Comparison of ENCODE assay signal across 8 cellular contexts in genomic region chr22:42078469-42079318, GRCh38. TPM values are rescaled to one million over a fixed set of nuclear protein-coding genes. Genes with fewer than 3 reads are reported as not detected.
DNase-seq lines count a peak whose midpoint lies in the region; ATAC-seq and TF ChIP-seq lines count a peak whose summit lies in the region.

No MANE protein-coding gene starts in this region.

- H3K9me3 Mint-ChIP-seq in CD14-positive monocyte (no peaks in the 10 kb centered on the region), progenitor cell of endocrine pancreas (ENCODE audit: low read depth) (no peaks in the 10 kb centered on the region)
- H3K9me3 Mint-ChIP-seq in activated CD8-positive, alpha-beta T cell treated with anti-CD3 and anti-CD28 coated beads, Interleukin-2, amount 10 ng/mL, durations not matched to agents 7 days and 5 days (ENCODE audit: insufficient read depth): no peaks in the 10 kb centered on the region

- H3K27ac Mint-ChIP-seq in CD14-positive monocyte (peak overlapping the region; percentile 95 to 99 (median 98)), progenitor cell of endocrine pancreas (peak overlapping the region; percentile 98)
- H3K27ac Mint-ChIP-seq in activated CD8-positive, alpha-beta T cell treated with anti-CD3 and anti-CD28 coated beads, Interleukin-2, amount 10 ng/mL, durations not matched to agents 7 days and 5 days: peak overlapping the region; percentile 92

- H3K27me3 Mint-ChIP-seq in CD14-positive monocyte (ENCODE audit: low read depth in 3 of 3) (peaks cover 0 to 4% (median 0%) of the 10 kb centered on the region in 3 donors), progenitor cell of endocrine pancreas (no peaks in the 10 kb centered on the region)
- no peaks in the 10 kb centered on the region for H3K27me3 Mint-ChIP-seq in activated CD8-positive, alpha-beta T cell treated with anti-CD3 and anti-CD28 coated beads, Interleukin-2, amount 10 ng/mL, durations not matched to agents 7 days and 5 days (ENCODE audit: low read depth)

- H3K4me1 ChIP-seq in HAP-1: peaks cover 10% of the 10 kb centered on the region

- no peaks in the 10 kb centered on the region for H3K27me3 ChIP-seq in HAP-1 (ENCODE audit: low read depth)

- intact Hi-C loops in CD14-positive monocyte (cut with micrococcal nuclease): no loop called here
- intact Hi-C loops in Right ventricle myocardium superior (cut with DNase I): no loop called here

- no peak for DNase-seq in CD14-positive monocyte (ENCODE audit: low spot score)
- DNase-seq in HAP-1 (ENCODE audit: low spot score in 2 of 2): peak in 1 of 2 experiments; percentile 16
- no peak for DNase-seq in activated CD8-positive, alpha-beta T cell treated with anti-CD3 and anti-CD28 coated beads, Interleukin-2, amount 10 ng/mL, durations not matched to agents 7 days and 5 days
- DNase-seq in Right ventricle myocardium superior: peak; percentile 29
- no peak for DNase-seq in progenitor cell of endocrine pancreas (ENCODE audit: low spot score, unreplicated experiment)
- DNase-seq in NCI-H128 (lab: John Stamatoyannopoulos, UW; ENCODE audit: unreplicated experiment): no peak
- DNase-seq in T1000 (lab: John Stamatoyannopoulos, UW): no peak

- H3K9me3 ChIP-seq in HAP-1: no peaks in the 10 kb centered on the region

- H3K4me1 Mint-ChIP-seq in CD14-positive monocyte (peaks cover 38% of the 10 kb centered on the region), progenitor cell of endocrine pancreas (ENCODE audit: low read depth) (peaks cover 21% of the 10 kb centered on the region)
- peaks cover 38% of the 10 kb centered on the region for H3K4me1 Mint-ChIP-seq in activated CD8-positive, alpha-beta T cell treated with anti-CD3 and anti-CD28 coated beads, Interleukin-2, amount 10 ng/mL, durations not matched to agents 7 days and 5 days (ENCODE audit: low read depth)

- ATAC-seq in activated CD8-positive, alpha-beta T cell treated with anti-CD3 and anti-CD28 coated beads, Interleukin-2, amount 10 ng/mL, durations not matched to agents 7 days and 5 days: no peak
- ATAC-seq in Right ventricle myocardium superior (ENCODE audit: poor library complexity) (peak; percentile 21), HG03565 (IDR thresholded peaks at IDR 0.05; ENCODE audit: unreplicated experiment) (no peak)

- in situ Hi-C loops in HAP-1 (cut with MboI; ENCODE audit: low sequenced_read_pairs): no loop called here

- TF ChIP-seq CTCF in CD14-positive monocyte (IDR thresholded peaks at IDR 0.05): no peak
- no peak for TF ChIP-seq CTCF in progenitor cell of endocrine pancreas (IDR thresholded peaks at IDR 0.05; ENCODE audit: unreplicated experiment)

- H3K4me3 Mint-ChIP-seq in CD14-positive monocyte (peak overlapping the region; percentile 87 to 94), progenitor cell of endocrine pancreas (ENCODE audit: low read depth) (peak overlapping the region; percentile 93)
- H3K4me3 Mint-ChIP-seq in activated CD8-positive, alpha-beta T cell treated with anti-CD3 and anti-CD28 coated beads, Interleukin-2, amount 10 ng/mL, durations not matched to agents 7 days and 5 days: peak overlapping the region; percentile 92

- peaks cover 16% of the 10 kb centered on the region for H3K36me3 ChIP-seq in HAP-1 (replicated peaks)

- CTCF ChIA-PET in activated CD8-positive, alpha-beta T cell treated with anti-CD3 and anti-CD28 coated beads, Interleukin-2, amount 10 ng/mL, durations not matched to agents 7 days and 5 days (lab: Charles Lee): interaction anchor here (1.1 to 4.2 kb wide), 5 partner anchors 8 to 382 kb away, joined by 3 to 40 read pairs (median 8); partner anchors contain the start of genes NAGA and NDUFA6

- POLR2A ChIA-PET in activated CD8-positive, alpha-beta T cell treated with anti-CD3 and anti-CD28 coated beads, Interleukin-2, amount 10 ng/mL, durations not matched to agents 7 days and 5 days (lab: Charles Lee): interaction anchor here (0.6 to 4.4 kb wide), 11 partner anchors 9 to 536 kb away, joined by 3 to 95 read pairs (median 4); partner anchors contain the start of genes NAGA, NDUFA6, POLDIP3 and SNU13

- H3K36me3 Mint-ChIP-seq in CD14-positive monocyte: peaks cover 17 to 36% of the 10 kb centered on the region in 2 donors
- H3K36me3 Mint-ChIP-seq in activated CD8-positive, alpha-beta T cell treated with anti-CD3 and anti-CD28 coated beads, Interleukin-2, amount 10 ng/mL, durations not matched to agents 7 days and 5 days (ENCODE audit: low read depth): peaks cover 24% of the 10 kb centered on the region
- peaks cover 4% of the 10 kb centered on the region for H3K36me3 Mint-ChIP-seq in progenitor cell of endocrine pancreas (ENCODE audit: insufficient read depth)

- H3K4me3 ChIP-seq in HAP-1: peak overlapping the region; percentile 83

RNA-seq across cellular contexts. Expression of gene SMDT1, which starts 0.8 kb away (rescaled TPM):
- 100 to 1,000 TPM; 180 to 182 TPM for polyA plus RNA-seq in CD14-positive monocyte
- 10 to 100 TPM; 77.2 to 78.2 TPM for total RNA-seq in activated CD8-positive, alpha-beta T cell treated with anti-CD3 and anti-CD28 coated beads, Interleukin-2, amount 10 ng/mL, durations not matched to agents 7 days and 5 days
- total RNA-seq in Right ventricle myocardium superior (179 TPM), progenitor cell of endocrine pancreas (71.7 and 78.8 TPM in 2 replicates)

RNA-seq across cellular contexts. Expression of gene PHETA2, which starts 4.6 kb away (rescaled TPM):
- polyA plus RNA-seq in CD14-positive monocyte: 1 to 10 TPM; 2.4 to 3.6 TPM
- 1 to 10 TPM; 1.6 to 1.9 TPM for total RNA-seq in activated CD8-positive, alpha-beta T cell treated with anti-CD3 and anti-CD28 coated beads, Interleukin-2, amount 10 ng/mL, durations not matched to agents 7 days and 5 days
- 4.2 TPM for total RNA-seq in Right ventricle myocardium superior
- 5.2 and 6.1 TPM in 2 replicates for total RNA-seq in progenitor cell of endocrine pancreas

RNA-seq across cellular contexts. Expression of gene NAGA, which starts 8.1 kb away (rescaled TPM):
- 100 to 1,000 TPM; 200 to 218 TPM for polyA plus RNA-seq in CD14-positive monocyte
- 10 to 100 TPM; 17.1 to 18.1 TPM for total RNA-seq in activated CD8-positive, alpha-beta T cell treated with anti-CD3 and anti-CD28 coated beads, Interleukin-2, amount 10 ng/mL, durations not matched to agents 7 days and 5 days
- total RNA-seq in Right ventricle myocardium superior (11.8 TPM), progenitor cell of endocrine pancreas (16.9 and 17.2 TPM in 2 replicates)

RNA-seq across cellular contexts. Expression of gene NDUFA6, which starts 11.9 kb away (rescaled TPM):
- polyA plus RNA-seq in CD14-positive monocyte: 100 to 1,000 TPM; 138 to 167 TPM
- 100 to 1,000 TPM in 1 of 2 experiments, 10 to 100 TPM in 1; 90.7 to 102 TPM for total RNA-seq in activated CD8-positive, alpha-beta T cell treated with anti-CD3 and anti-CD28 coated beads, Interleukin-2, amount 10 ng/mL, durations not matched to agents 7 days and 5 days
- total RNA-seq in Right ventricle myocardium superior (298 TPM), progenitor cell of endocrine pancreas (66.2 and 73.4 TPM in 2 replicates)

RNA-seq across cellular contexts. Expression of gene CYP2D6, which starts 51.9 kb away (rescaled TPM):
- not detected for polyA plus RNA-seq in CD14-positive monocyte
- 1 to 10 TPM; 2.9 to 3.6 TPM for total RNA-seq in activated CD8-positive, alpha-beta T cell treated with anti-CD3 and anti-CD28 coated beads, Interleukin-2, amount 10 ng/mL, durations not matched to agents 7 days and 5 days
- total RNA-seq in Right ventricle myocardium superior: not detected
- total RNA-seq in progenitor cell of endocrine pancreas: 8.0 and 10.3 TPM in 2 replicates
